In the genomic region with DNA sequence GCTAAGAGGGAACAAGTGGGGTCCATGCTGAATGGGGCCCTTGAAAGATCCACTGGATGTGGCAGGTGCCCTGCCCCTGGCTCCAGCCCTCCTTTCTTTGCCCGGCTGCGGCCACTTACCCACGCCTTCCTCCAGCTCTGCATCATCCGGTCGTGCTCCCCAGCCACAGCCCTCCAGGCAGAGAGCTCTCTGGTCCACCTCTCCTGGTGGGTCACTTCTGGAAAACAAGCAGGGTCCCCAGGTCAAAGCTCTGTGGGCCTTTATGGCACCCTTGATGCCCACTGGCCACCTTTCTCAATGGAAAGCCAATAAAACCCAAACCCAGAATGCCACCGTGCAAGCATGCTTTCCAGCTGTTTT, we compare ENCODE assay signal across 18 cellular contexts. TPM values are rescaled to one million over a fixed set of nuclear protein-coding genes. Genes with fewer than 3 reads are reported as not detected.
"Had no signal": no experiment of that assay in that cellular context is flagged by ENCODE, and none has a peak within 500 bp of the region (broad histone marks: within the 10 kb centered on the region; RNA-seq: fewer than 3 reads in every experiment).

No MANE protein-coding gene starts in this region.

- DNase-seq: activated naive CD4-positive, alpha-beta T cell; activated naive CD8-positive, alpha-beta T cell treated with anti-CD3 and anti-CD28 coated beads, Interleukin-2, amount 50 U/mL, for 24 hours; dermis blood vessel endothelial cell; immature natural killer cell; left cardiac atrium; lower lobe of right lung; SK-N-SH; stimulated activated CD4-positive, alpha-beta T cell treated with anti-CD3 and anti-CD28 coated beads, Interleukin-1b, Interleukin-23, amount 100 ng/mL, for 48 hours; thyroid gland; WERI-Rb-1 had no signal

- H3K9me3 ChIP-seq: ascending aorta, breast epithelium, gastrocnemius medialis, heart left ventricle, lower lobe of right lung, right lobe of liver, SK-N-SH, thyroid gland, uterus had no signal

- H3K9ac ChIP-seq: SK-N-SH had no signal

- H3K27ac Mint-ChIP-seq: activated naive CD8-positive, alpha-beta T cell treated with anti-CD3 and anti-CD28 coated beads, Interleukin-2, amount 50 U/mL, for 24 hours; mesothelial cell of epicardium had no signal

- ATAC-seq: activated naive CD8-positive, alpha-beta T cell treated with anti-CD3 and anti-CD28 coated beads, Interleukin-2, amount 50 U/mL, for 24 hours; gastrocnemius medialis; heart left ventricle; left cardiac atrium had no signal

- H3K4me3 ChIP-seq: ascending aorta, breast epithelium, gastrocnemius medialis, heart left ventricle, lower lobe of right lung, right lobe of liver, thyroid gland, uterus had no signal

- H3K27ac ChIP-seq: ascending aorta, breast epithelium, epithelial cell of prostate, heart left ventricle, lower lobe of right lung, right lobe of liver, thyroid gland, uterus, WERI-Rb-1 had no signal

- H3K4me1 ChIP-seq: ascending aorta, breast epithelium, right lobe of liver, uterus had no signal

- H3K36me3 ChIP-seq: uterus had no signal

- H3K27me3 ChIP-seq: ascending aorta, breast epithelium, gastrocnemius medialis, heart left ventricle, right lobe of liver, thyroid gland, uterus had no signal

- H3K27me3 Mint-ChIP-seq: activated naive CD8-positive, alpha-beta T cell treated with anti-CD3 and anti-CD28 coated beads, Interleukin-2, amount 50 U/mL, for 24 hours had no signal

- H3K4me3 Mint-ChIP-seq: activated naive CD8-positive, alpha-beta T cell treated with anti-CD3 and anti-CD28 coated beads, Interleukin-2, amount 50 U/mL, for 24 hours; immature natural killer cell; mesothelial cell of epicardium had no signal

- H3K9me3 Mint-ChIP-seq: activated naive CD8-positive, alpha-beta T cell treated with anti-CD3 and anti-CD28 coated beads, Interleukin-2, amount 50 U/mL, for 24 hours; immature natural killer cell; mesothelial cell of epicardium had no signal

RNA-seq across cellular contexts. Expression of gene CKS2, which starts 52.3 kb away (rescaled TPM):
- total RNA-seq: ascending aorta had no signal
